10 cellular contexts compared by ENCODE assay signal in the genomic region with DNA sequence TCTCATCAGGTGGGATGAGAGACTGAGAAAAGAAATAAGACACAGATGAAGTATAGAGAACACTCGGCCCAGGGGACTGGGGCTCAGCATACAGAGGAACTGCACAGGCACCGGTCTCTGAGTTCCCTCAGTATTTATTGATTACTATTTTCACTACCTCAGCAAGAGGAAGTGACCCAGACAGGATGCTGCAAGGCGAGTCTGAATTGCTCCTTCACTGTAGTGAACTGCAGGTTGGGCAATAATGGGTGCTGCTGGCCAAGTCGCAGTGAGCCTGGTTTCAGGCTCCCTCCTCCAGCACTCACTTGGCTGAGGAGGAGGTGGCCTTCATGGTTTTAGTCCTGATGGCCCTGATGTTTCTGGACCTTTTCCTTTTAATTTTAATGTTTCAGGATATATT. TPM values are rescaled to one million over a fixed set of nuclear protein-coding genes. Genes with fewer than 3 reads are reported as not detected.
A peak's percentile ranks its signal among the peaks of the same experiment; 100 is the strongest.
DNase-seq lines count a peak whose midpoint lies in the region; ATAC-seq lines count a peak whose summit lies in the region.
"Had no signal": no experiment of that assay in that cellular context is flagged by ENCODE, and none has a peak within 500 bp of the region (broad histone marks: within the 10 kb centered on the region; RNA-seq: fewer than 3 reads in every experiment).

No MANE protein-coding gene starts in this region.

- CTCF ChIA-PET in naive thymus-derived CD4-positive, alpha-beta T cell (lab: Charles Lee) = no interaction called here

- intact Hi-C loops in naive thymus-derived CD4-positive, alpha-beta T cell (cut with micrococcal nuclease) = no loop called here

- peaks cover 5 to 20% (median 9%) of the 10 kb centered on the region in 11 donors for H3K9me3 Mint-ChIP-seq in naive thymus-derived CD4-positive, alpha-beta T cell

- ATAC-seq in GM18868 (IDR thresholded peaks at IDR 0.05; ENCODE audit: unreplicated experiment) = peak; percentile 70
- ATAC-seq in HG02678 (IDR thresholded peaks at IDR 0.05; ENCODE audit: unreplicated experiment) = peak; percentile 95
- peak; percentile 50 for ATAC-seq in naive thymus-derived CD4-positive, alpha-beta T cell
- ATAC-seq: naive thymus-derived CD8-positive, alpha-beta T cell had no signal

- no peaks in the 10 kb centered on the region for H3K27me3 ChIP-seq in naive thymus-derived CD4-positive, alpha-beta T cell (ENCODE audit: control insufficient read depth in 2 of 2, insufficient read depth in 2 of 2, low read length in 2 of 2)
- H3K27me3 ChIP-seq: esophagus squamous epithelium had no signal

- peaks cover 0 to 6% (median 0%) of the 10 kb centered on the region in 3 experiments for H3K9me3 ChIP-seq in naive thymus-derived CD4-positive, alpha-beta T cell (ENCODE audit: control insufficient read depth in 2 of 3, low read length in 3 of 3)

- no peaks in the 10 kb centered on the region for H3K4me1 ChIP-seq in naive thymus-derived CD4-positive, alpha-beta T cell (ENCODE audit: control insufficient read depth in 2 of 2, insufficient read depth in 2 of 2, low read length in 2 of 2)
- H3K4me1 ChIP-seq: esophagus squamous epithelium had no signal

- peaks cover 4 to 20% (median 5%) of the 10 kb centered on the region in 5 donors for H3K36me3 Mint-ChIP-seq in naive thymus-derived CD4-positive, alpha-beta T cell

- H3K27me3 Mint-ChIP-seq in naive thymus-derived CD4-positive, alpha-beta T cell = peaks cover 2 to 27% (median 20%) of the 10 kb centered on the region in 5 donors

- no peak overlapping the region for H3K27ac ChIP-seq in naive thymus-derived CD4-positive, alpha-beta T cell (ENCODE audit: low read depth, low read length)
- H3K27ac ChIP-seq: esophagus squamous epithelium had no signal

- no peak overlapping the region for H3K4me3 Mint-ChIP-seq in naive thymus-derived CD4-positive, alpha-beta T cell
- H3K4me3 Mint-ChIP-seq: naive thymus-derived CD8-positive, alpha-beta T cell had no signal

- H3K4me3 ChIP-seq in naive thymus-derived CD4-positive, alpha-beta T cell (ENCODE audit: low read length) = no peak overlapping the region
- H3K4me3 ChIP-seq: esophagus squamous epithelium had no signal

- H3K27ac Mint-ChIP-seq in naive thymus-derived CD4-positive, alpha-beta T cell = no peak overlapping the region
- H3K27ac Mint-ChIP-seq: naive thymus-derived CD8-positive, alpha-beta T cell had no signal

- DNase-seq in SIG-M5 (lab: John Stamatoyannopoulos, UW) = peak; percentile 69
- no peak for DNase-seq in naive thymus-derived CD4-positive, alpha-beta T cell
- DNase-seq in foreskin melanocyte = no peak
- DNase-seq in NCI-H2081 (lab: John Stamatoyannopoulos, UW) = no peak
- DNase-seq in superior temporal gyrus (ENCODE audit: extremely low spot score) = no peak
- DNase-seq in stimulated activated CD4-positive, alpha-beta T cell treated with anti-CD3 and anti-CD28 coated beads, Interleukin-1b, Interleukin-23, amount 100 ng/mL, for 48 hours = no peak
- DNase-seq: esophagus squamous epithelium; naive thymus-derived CD8-positive, alpha-beta T cell had no signal

- peaks cover 0 to 18% (median 4%) of the 10 kb centered on the region in 7 donors for H3K4me1 Mint-ChIP-seq in naive thymus-derived CD4-positive, alpha-beta T cell

- POLR2A ChIA-PET in naive thymus-derived CD4-positive, alpha-beta T cell (lab: Charles Lee) = no interaction called here

- no peaks in the 10 kb centered on the region for H3K36me3 ChIP-seq in naive thymus-derived CD4-positive, alpha-beta T cell (ENCODE audit: control insufficient read depth in 2 of 3, insufficient read depth in 3 of 3, low read length in 3 of 3)
- H3K36me3 ChIP-seq: esophagus squamous epithelium had no signal

RNA-seq across cellular contexts. Expression of gene OR52K2, which starts 10.4 kb away (rescaled TPM):
- 1 to 10 TPM in 1 of 5 experiments, not detected in 4; 1.4 TPM for total RNA-seq in naive thymus-derived CD4-positive, alpha-beta T cell
- not detected for polyA plus RNA-seq in naive thymus-derived CD4-positive, alpha-beta T cell
- total RNA-seq: esophagus squamous epithelium; naive thymus-derived CD8-positive, alpha-beta T cell had no signal
- polyA plus RNA-seq: naive thymus-derived CD8-positive, alpha-beta T cell had no signal

RNA-seq across cellular contexts. Expression of gene OR52K1, which starts 23.0 kb away (rescaled TPM):
- total RNA-seq in naive thymus-derived CD4-positive, alpha-beta T cell = under 1 TPM in 2 of 5 experiments, not detected in 3; 0.29 to 0.39 TPM
- not detected for polyA plus RNA-seq in naive thymus-derived CD4-positive, alpha-beta T cell
- total RNA-seq: esophagus squamous epithelium; naive thymus-derived CD8-positive, alpha-beta T cell had no signal
- polyA plus RNA-seq: naive thymus-derived CD8-positive, alpha-beta T cell had no signal
